In genomic region chr7:29977926-29978652, GRCh38 we compare ENCODE assay signal across 1 cellular context.
TF ChIP-seq lines count a peak whose summit lies in the region.

No MANE protein-coding gene starts in this region.

TF ChIP-seq in HCT116, 20 proteins besides CTCF, POLR2A, EP300 and RAD21 (continued from another document):
- TF ChIP-seq EZH2 (IDR thresholded peaks at IDR 0.05), result no peak
- no peak for TF ChIP-seq SP1 (IDR thresholded peaks at IDR 0.05; ENCODE audit: low read depth)
